21 cellular contexts compared by ENCODE assay signal in the genomic region with DNA sequence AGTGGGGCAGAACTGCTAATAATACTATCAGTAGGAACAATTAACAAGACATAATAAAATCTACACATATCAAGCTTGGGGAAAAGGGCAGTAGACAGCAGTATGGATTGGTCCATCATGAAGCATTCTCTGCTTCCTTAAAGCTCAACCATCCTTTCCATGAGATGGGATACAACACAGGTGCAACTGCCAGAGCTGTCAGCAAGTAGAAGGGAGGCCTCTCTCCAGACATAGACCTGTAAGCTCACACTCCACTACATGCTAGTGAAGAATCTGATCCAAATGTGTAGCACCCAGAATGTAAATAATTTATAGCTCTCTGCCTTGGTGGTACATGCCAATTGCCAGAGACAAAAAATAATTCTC. TPM values are rescaled to one million over a fixed set of nuclear protein-coding genes. Genes with fewer than 3 reads are reported as not detected.
DNase-seq lines count a peak whose midpoint lies in the region; ATAC-seq, FAIRE-seq and TF ChIP-seq lines count a peak whose summit lies in the region.
"Had no signal": no experiment of that assay in that cellular context is flagged by ENCODE, and none has a peak within 500 bp of the region (broad histone marks: within the 10 kb centered on the region; RNA-seq: fewer than 3 reads in every experiment).

No MANE protein-coding gene starts in this region.

- H3K36me3 ChIP-seq in left ventricle myocardium inferior = peaks cover 12% of the 10 kb centered on the region
- H3K36me3 ChIP-seq in astrocyte (ENCODE audit: insufficient read depth, low read length) = peaks cover 7% of the 10 kb centered on the region

- intact Hi-C loops in left ventricle myocardium inferior (cut with micrococcal nuclease) (no loop called here), Right ventricle myocardium inferior (cut with DNase I) (loop anchor here (5.0 kb wide), 1 partner anchor 43 kb away; a partner anchor contains a TSS)

- H2AFZ ChIP-seq in astrocyte (ENCODE audit: low read depth, low read length) = no peak overlapping the region

- no peak for TF ChIP-seq POLR2A in H54 (IDR thresholded peaks at IDR 0.05; ENCODE audit: low read depth, low read length)

- DNase-seq in left ventricle myocardium inferior (no peak), Right ventricle myocardium inferior (ENCODE audit: missing footprints) (no peak), astrocyte (ENCODE audit: low read depth) (no peak), C1 segment of cervical spinal cord (lab: John Stamatoyannopoulos, UW) (no peak), H54 (ENCODE audit: insufficient read length, low spot score) (no peak), NCI-H187 (lab: John Stamatoyannopoulos, UW) (no peak), GF-D8 (lab: John Stamatoyannopoulos, UW) (no peak)
- DNase-seq: activated CD8-positive, alpha-beta T cell treated with anti-CD3 and anti-CD28 coated beads, Interleukin-2, amount 10 ng/mL, durations not matched to agents 7 days and 5 days; activated naive CD4-positive, alpha-beta T cell treated with Interleukin-2 at 50 U/mL for 16 hours; activated T-cell treated with anti-CD3 and anti-CD28 coated beads, Interleukin-2, amount 50 U/mL, for 24 hours; amniotic stem cell; CD4-positive, CD25-positive, alpha-beta regulatory T cell; dorsolateral prefrontal cortex; naive thymus-derived CD4-positive, alpha-beta T cell; NCI-H1417; NCI-H510A; retina; stimulated activated CD4-positive, alpha-beta T cell treated with anti-CD3 and anti-CD28 coated beads, Interleukin-12 subunit alpha, Interleukin-12 subunit beta, amount 100 ng/mL, for 4 hours had no signal

- peaks cover 68% of the 10 kb centered on the region for H3K4me1 ChIP-seq in left ventricle myocardium inferior
- H3K4me1 ChIP-seq in astrocyte (ENCODE audit: insufficient read depth, low read length) = peaks cover 29% of the 10 kb centered on the region

- peak overlapping the region; percentile 75 for H3K27ac Mint-ChIP-seq in astrocyte (ENCODE audit: unreplicated experiment)
- H3K27ac Mint-ChIP-seq: activated CD8-positive, alpha-beta T cell treated with anti-CD3 and anti-CD28 coated beads, Interleukin-2, amount 10 ng/mL, durations not matched to agents 7 days and 5 days; CD4-positive, CD25-positive, alpha-beta regulatory T cell; naive thymus-derived CD4-positive, alpha-beta T cell; type B pancreatic cell had no signal

- H3K9me3 Mint-ChIP-seq in astrocyte (ENCODE audit: unreplicated experiment) = no peaks in the 10 kb centered on the region
- H3K9me3 Mint-ChIP-seq: activated T-cell treated with anti-CD3 and anti-CD28 coated beads, Interleukin-2, amount 50 U/mL, for 24 hours; CD4-positive, CD25-positive, alpha-beta regulatory T cell; naive thymus-derived CD4-positive, alpha-beta T cell had no signal

- H3K79me2 ChIP-seq in astrocyte (ENCODE audit: insufficient read depth, low read length) = no peaks in the 10 kb centered on the region

- no peak overlapping the region for H3K4me3 Mint-ChIP-seq in astrocyte (ENCODE audit: unreplicated experiment)
- H3K4me3 Mint-ChIP-seq: activated CD8-positive, alpha-beta T cell treated with anti-CD3 and anti-CD28 coated beads, Interleukin-2, amount 10 ng/mL, durations not matched to agents 7 days and 5 days; activated T-cell treated with anti-CD3 and anti-CD28 coated beads, Interleukin-2, amount 50 U/mL, for 24 hours; CD4-positive, CD25-positive, alpha-beta regulatory T cell; naive thymus-derived CD4-positive, alpha-beta T cell; type B pancreatic cell had no signal

- H3K9me3 ChIP-seq in left ventricle myocardium inferior (replicated peaks) (no peaks in the 10 kb centered on the region), astrocyte (ENCODE audit: insufficient read depth, low read depth, low read length) (no peaks in the 10 kb centered on the region)

- FAIRE-seq in astrocyte (lab: Jason Lieb, UNC) = no peak
- no peak for FAIRE-seq in H54 (lab: Jason Lieb, UNC)
- FAIRE-seq: endothelial cell of umbilical vein had no signal

- peaks cover 15% of the 10 kb centered on the region for H3K4me1 Mint-ChIP-seq in astrocyte (ENCODE audit: low read depth, unreplicated experiment)

- no peak for ATAC-seq in Right ventricle myocardium inferior
- ATAC-seq in HG03432 (IDR thresholded peaks at IDR 0.05; ENCODE audit: unreplicated experiment) = peak; percentile 16
- ATAC-seq: activated CD8-positive, alpha-beta T cell treated with anti-CD3 and anti-CD28 coated beads, Interleukin-2, amount 10 ng/mL, durations not matched to agents 7 days and 5 days; naive thymus-derived CD4-positive, alpha-beta T cell had no signal

- no peak overlapping the region for H3K4me3 ChIP-seq in left ventricle myocardium inferior
- no peak overlapping the region for H3K4me3 ChIP-seq in astrocyte (ENCODE audit: insufficient read depth, low read depth, low read length)
- H3K4me3 ChIP-seq: dorsolateral prefrontal cortex had no signal

- H3K27ac ChIP-seq in left ventricle myocardium inferior (replicated peaks) (peak overlapping the region; percentile 79), astrocyte (ENCODE audit: low read depth, low read length) (no peak overlapping the region)

- TF ChIP-seq CTCF in left ventricle myocardium inferior (IDR thresholded peaks at IDR 0.05; ENCODE audit: borderline replicate concordance) (no peak), astrocyte (IDR thresholded peaks at IDR 0.05; ENCODE audit: insufficient read depth, low read depth, low read length) (no peak)

- H3K9ac ChIP-seq in astrocyte (ENCODE audit: low read length) = no peak overlapping the region

- H3K27me3 Mint-ChIP-seq in astrocyte (ENCODE audit: low read depth, unreplicated experiment) = no peaks in the 10 kb centered on the region
- H3K27me3 Mint-ChIP-seq: activated T-cell treated with anti-CD3 and anti-CD28 coated beads, Interleukin-2, amount 50 U/mL, for 24 hours; CD4-positive, CD25-positive, alpha-beta regulatory T cell; naive thymus-derived CD4-positive, alpha-beta T cell; type B pancreatic cell had no signal

- no peaks in the 10 kb centered on the region for H3K27me3 ChIP-seq in left ventricle myocardium inferior (ENCODE audit: low read depth)
- H3K27me3 ChIP-seq in astrocyte (ENCODE audit: insufficient read depth, low read length) = no peaks in the 10 kb centered on the region
- H3K27me3 ChIP-seq: dorsolateral prefrontal cortex had no signal

- H3K36me3 Mint-ChIP-seq in astrocyte (ENCODE audit: low read depth, unreplicated experiment) = peaks cover 8% of the 10 kb centered on the region

- no peak overlapping the region for H3K4me2 ChIP-seq in astrocyte (ENCODE audit: low read length)

- no peaks in the 10 kb centered on the region for H4K20me1 ChIP-seq in astrocyte (ENCODE audit: insufficient read depth, low read length)

RNA-seq across cellular contexts. Expression of a gene that starts 41.5 kb away (rescaled TPM):
- total RNA-seq in left ventricle myocardium inferior (256 TPM), Right ventricle myocardium inferior (239 TPM), astrocyte (44.2 and 47.3 TPM in 2 replicates)

RNA-seq across cellular contexts. Expression of a gene that starts 41.8 kb away (rescaled TPM):
- total RNA-seq in left ventricle myocardium inferior (37.0 TPM), Right ventricle myocardium inferior (35.4 TPM), astrocyte (32.5 and 33.9 TPM in 2 replicates)
